ENCODE assay signal across 7 cellular contexts in genomic region chr7:24907311-24907886, GRCh38.
DNase-seq lines count a peak whose midpoint lies in the region; ATAC-seq and TF ChIP-seq lines count a peak whose summit lies in the region.

No MANE protein-coding gene starts in this region.

- no peak overlapping the region for H2AFZ ChIP-seq in H9 (ENCODE audit: low read length)

- H3K23me2 ChIP-seq in H9 (ENCODE audit: insufficient read length, low read depth, low read length, poor library complexity, severe bottlenecking), result no peaks in the 10 kb centered on the region

- H2BK120ac ChIP-seq in H9 (ENCODE audit: low read depth, low read length, poor library complexity, severe bottlenecking), result no peak overlapping the region

- no peak overlapping the region for H3K4ac ChIP-seq in H9 (ENCODE audit: low read depth, low read length)

- H3K18ac ChIP-seq in H9 (ENCODE audit: insufficient read length, low read depth, low read length), result no peak overlapping the region

- H3K4me3 Mint-ChIP-seq in T-helper 17 cell (no peak overlapping the region), H9 (no peak overlapping the region)

- no peaks in the 10 kb centered on the region for H3K36me3 Mint-ChIP-seq in T-helper 17 cell (ENCODE audit: low read depth)
- no peaks in the 10 kb centered on the region for H3K36me3 Mint-ChIP-seq in H9 (ENCODE audit: insufficient read depth in 1 of 3, low read depth in 3 of 3)

- H2BK12ac ChIP-seq in H9 (ENCODE audit: insufficient read length, low read depth, low read length), result no peak overlapping the region

- no peak overlapping the region for H2AK5ac ChIP-seq in H9 (ENCODE audit: insufficient read length, low read length)

- H3K79me1 ChIP-seq in H9 (ENCODE audit: insufficient read depth, low read depth, low read length, poor library complexity, severe bottlenecking), result no peaks in the 10 kb centered on the region

- WGBS in H9 (ENCODE audit: extremely low coverage, insufficient read length, low lambda C conversion rate), result no CpG with 5 or more reads among the region's 7 CpGs

- no peak overlapping the region for H3K9ac ChIP-seq in H9 (ENCODE audit: extremely low read depth, insufficient read length, low read length)

- no peaks in the 10 kb centered on the region for H3K9me3 ChIP-seq in T-helper 17 cell (ENCODE audit: control insufficient read depth, low read length, poor library complexity, severe bottlenecking)
- H3K9me3 ChIP-seq in H9 (ENCODE audit: control insufficient read depth, low read depth, low read length), result no peaks in the 10 kb centered on the region

- H3K4me1 Mint-ChIP-seq in T-helper 17 cell (peaks cover 48% of the 10 kb centered on the region), H9 (peaks cover 2 to 11% of the 10 kb centered on the region in 2 experiments)

- 0 out of 2 replicates have a peak, but pooled peaks cover under 1% of the 10 kb centered on the region for H3K4me1 ChIP-seq in H9 (ENCODE audit: insufficient read depth, low read length)

- H3K27me3 ChIP-seq in H9 (ENCODE audit: insufficient read depth, low read length), result no peaks in the 10 kb centered on the region

- no peaks in the 10 kb centered on the region for H3K9me3 Mint-ChIP-seq in H9

- H3K4me2 ChIP-seq in H9 (ENCODE audit: insufficient read depth, insufficient read length, low read length), result no peak overlapping the region

- H4K91ac ChIP-seq in H9 (ENCODE audit: insufficient read length, low read depth, low read length), result no peak overlapping the region

- no peak overlapping the region for H4K8ac ChIP-seq in H9 (replicated peaks; ENCODE audit: insufficient read length, low read depth, low read length)

- no peak overlapping the region for H3K23ac ChIP-seq in H9 (ENCODE audit: insufficient read length, low read depth, low read length)

- H3T11ph ChIP-seq in H9 (ENCODE audit: low read length), result no peak overlapping the region

- TF ChIP-seq CTCF in H9 (conservative IDR thresholded peaks at IDR 0.05), result no peak

- no peak overlapping the region for H2BK20ac ChIP-seq in H9 (ENCODE audit: low read depth, low read length, poor library complexity, severe bottlenecking)

- ATAC-seq in GM19025 (IDR thresholded peaks at IDR 0.05; ENCODE audit: low read depth, unreplicated experiment) (peak; percentile 43), HG02885 (IDR thresholded peaks at IDR 0.05; ENCODE audit: poor library complexity, unreplicated experiment) (peak; percentile 65), T-helper 17 cell (peak; percentile 78)

- peaks cover 2% of the 10 kb centered on the region; the same call in 1 of the 2 replicates for H3K79me2 ChIP-seq in H9 (ENCODE audit: insufficient read depth, low read length)

- H4K20me1 ChIP-seq in H9 (ENCODE audit: control insufficient read depth, insufficient read depth, insufficient read length), result no peaks in the 10 kb centered on the region

- H3K27ac ChIP-seq in H9 (ENCODE audit: insufficient read length, low read depth, low read length), result no peak overlapping the region

- H3K27me3 Mint-ChIP-seq in T-helper 17 cell (no peaks in the 10 kb centered on the region), H9 (ENCODE audit: low read depth) (no peaks in the 10 kb centered on the region)

- no peak overlapping the region for H3K56ac ChIP-seq in H9 (ENCODE audit: insufficient read length, low read depth, low read length)

- H4K5ac ChIP-seq in H9 (ENCODE audit: insufficient read length, low read depth, low read length), result no peak overlapping the region

- DNase-seq in T-helper 17 cell, result no peak
- peak; percentile 81 for DNase-seq in iris pigment epithelial cell (ENCODE audit: low read depth)
- no peak for DNase-seq in cerebellar nuclear complex (lab: John Stamatoyannopoulos, UW)
- DNase-seq in mucosa of gallbladder (ENCODE audit: low spot score), result no peak
- no peak for DNase-seq in H9

- no peak overlapping the region for H2BK5ac ChIP-seq in H9 (ENCODE audit: insufficient read length, low read length)

- no peak overlapping the region for H3K14ac ChIP-seq in H9 (ENCODE audit: insufficient read depth, low read length)

- no peak overlapping the region for H2BK15ac ChIP-seq in H9 (ENCODE audit: low read depth, low read length)

- no peak overlapping the region for H3K27ac Mint-ChIP-seq in T-helper 17 cell
- H3K27ac Mint-ChIP-seq in H9, result no peak overlapping the region
